11 cellular contexts compared by ENCODE assay signal in the genomic region with DNA sequence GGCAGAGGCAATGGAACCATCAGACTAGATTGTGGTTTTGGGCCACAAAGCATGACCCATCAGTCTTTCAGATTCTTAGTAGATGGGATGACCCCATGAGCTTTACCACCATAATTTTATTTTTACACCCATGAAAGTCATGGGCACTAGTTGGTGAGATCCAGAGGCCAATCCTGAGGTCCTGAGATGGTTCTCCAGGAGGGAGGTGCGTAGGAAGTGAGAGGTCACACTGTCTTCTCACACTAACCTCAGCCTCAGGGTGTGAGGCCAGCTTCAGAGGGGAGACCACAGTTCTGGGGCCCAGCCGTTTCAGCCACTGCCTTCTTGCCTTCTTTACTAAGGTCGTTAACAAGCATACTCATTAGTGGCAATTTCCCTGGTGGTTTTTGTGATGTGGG.
DNase-seq lines count a peak whose midpoint lies in the region; ATAC-seq and TF ChIP-seq lines count a peak whose summit lies in the region.
"Had no signal": no experiment of that assay in that cellular context is flagged by ENCODE, and none has a peak within 500 bp of the region (broad histone marks: within the 10 kb centered on the region; RNA-seq: fewer than 3 reads in every experiment).

No MANE protein-coding gene starts in this region.

- peaks cover 17 to 33% (median 25%) of the 10 kb centered on the region in 4 donors for H3K4me1 Mint-ChIP-seq in CD4-positive, alpha-beta memory T cell
- H3K4me1 Mint-ChIP-seq in activated T-helper 1 cell treated with anti-CD3 and anti-CD28 coated beads, Interleukin-12 subunit alpha, Interleukin-12 subunit beta, Interleukin-2, Interleukin-4 antibody, amounts not matched to agents 30 ng/mL and 10 ng/mL and 1 ng/mL, durations not matched to agents 14 hours and 24 hours and 36 hours (ENCODE audit: low read depth) = peaks cover 82% of the 10 kb centered on the region

- peak overlapping the region in 4 of 7 donors; percentile 45 to 88 (median 68) for H3K27ac Mint-ChIP-seq in CD4-positive, alpha-beta memory T cell
- H3K27ac Mint-ChIP-seq in activated T-helper 1 cell treated with anti-CD3 and anti-CD28 coated beads, Interleukin-12 subunit alpha, Interleukin-12 subunit beta, Interleukin-2, Interleukin-4 antibody, amounts not matched to agents 30 ng/mL and 10 ng/mL and 1 ng/mL, durations not matched to agents 14 hours and 24 hours and 36 hours = peak overlapping the region; percentile 89

- no peaks in the 10 kb centered on the region for H3K27me3 ChIP-seq in CD4-positive, alpha-beta memory T cell (ENCODE audit: insufficient read depth, low read length)
- H3K27me3 ChIP-seq: esophagus muscularis mucosa, tibial nerve had no signal

- peaks cover 27% of the 10 kb centered on the region for H3K4me1 ChIP-seq in CD4-positive, alpha-beta memory T cell (ENCODE audit: insufficient read depth, low read length)
- H3K4me1 ChIP-seq: esophagus muscularis mucosa, tibial nerve had no signal

- H3K9me3 ChIP-seq in CD4-positive, alpha-beta memory T cell (ENCODE audit: control insufficient read depth in 1 of 2, low read length in 2 of 2) = no peaks in the 10 kb centered on the region
- H3K9me3 ChIP-seq: esophagus muscularis mucosa had no signal

- ATAC-seq in GM19035 (IDR thresholded peaks at IDR 0.05; ENCODE audit: unreplicated experiment) = peak; percentile 35
- ATAC-seq in HG03066 (IDR thresholded peaks at IDR 0.05; ENCODE audit: low read depth, unreplicated experiment) = peak; percentile 34

- no peak for DNase-seq in CD4-positive, alpha-beta memory T cell
- DNase-seq in activated T-helper 1 cell treated with anti-CD3 and anti-CD28 coated beads, Interleukin-12 subunit alpha, Interleukin-12 subunit beta, Interleukin-2, Interleukin-4 antibody, amounts not matched to agents 30 ng/mL and 10 ng/mL and 1 ng/mL, durations not matched to agents 14 hours and 24 hours and 36 hours (ENCODE audit: low spot score) = no peak
- no peak for DNase-seq in NCI-H1930 (lab: John Stamatoyannopoulos, UW)
- no peak for DNase-seq in GM20000 (ENCODE audit: low spot score)
- no peak for DNase-seq in HEK293T (ENCODE audit: extremely low spot score)
- DNase-seq in DMS53 (lab: John Stamatoyannopoulos, UW) = no peak
- DNase-seq: islet precursor cell had no signal

- H3K36me3 Mint-ChIP-seq in CD4-positive, alpha-beta memory T cell = no peaks in the 10 kb centered on the region
- no peaks in the 10 kb centered on the region for H3K36me3 Mint-ChIP-seq in activated T-helper 1 cell treated with anti-CD3 and anti-CD28 coated beads, Interleukin-12 subunit alpha, Interleukin-12 subunit beta, Interleukin-2, Interleukin-4 antibody, amounts not matched to agents 30 ng/mL and 10 ng/mL and 1 ng/mL, durations not matched to agents 14 hours and 24 hours and 36 hours (ENCODE audit: low read depth)

- no peaks in the 10 kb centered on the region for H3K36me3 ChIP-seq in CD4-positive, alpha-beta memory T cell (ENCODE audit: insufficient read depth, low read length)
- H3K36me3 ChIP-seq: esophagus muscularis mucosa, tibial nerve had no signal

- CTCF ChIA-PET in CD4-positive, alpha-beta memory T cell (lab: Charles Lee; ENCODE audit: partially characterized antibody) = interaction anchor here (0.9 to 3.9 kb wide), 2 partner anchors 14 to 23 kb away, joined by 4 to 17 read pairs; no protein-coding TSS in a partner anchor
- CTCF ChIA-PET in HEK293T (lab: Yijun Ruan, JAX) = no interaction called here

- TF ChIP-seq CTCF in GM20000 (IDR thresholded peaks at IDR 0.05; ENCODE audit: extremely low read depth, missing control alignments) = no peak

- H3K4me3 ChIP-seq in CD4-positive, alpha-beta memory T cell (ENCODE audit: low read length in 2 of 2) = no peak overlapping the region
- H3K4me3 ChIP-seq: esophagus muscularis mucosa, tibial nerve had no signal

- intact Hi-C loops in CD4-positive, alpha-beta memory T cell (cut with micrococcal nuclease) = no loop called here
- intact Hi-C loops in activated T-helper 1 cell treated with anti-CD3 and anti-CD28 coated beads, Interleukin-12 subunit alpha, Interleukin-12 subunit beta, Interleukin-2, Interleukin-4 antibody, amounts not matched to agents 30 ng/mL and 10 ng/mL and 1 ng/mL, durations not matched to agents 14 hours and 24 hours and 36 hours (cut with micrococcal nuclease) = loop anchor here (1.0 kb wide), 2 partner anchors 15 to 103 kb away; no protein-coding TSS in a partner anchor

- H3K9me3 Mint-ChIP-seq in CD4-positive, alpha-beta memory T cell = peaks cover 0 to 2% (median 0%) of the 10 kb centered on the region in 8 donors
- H3K9me3 Mint-ChIP-seq in activated T-helper 1 cell treated with anti-CD3 and anti-CD28 coated beads, Interleukin-12 subunit alpha, Interleukin-12 subunit beta, Interleukin-2, Interleukin-4 antibody, amounts not matched to agents 30 ng/mL and 10 ng/mL and 1 ng/mL, durations not matched to agents 14 hours and 24 hours and 36 hours = peaks cover 13% of the 10 kb centered on the region

- peak overlapping the region in 1 of 8 donors; percentile 27 for H3K4me3 Mint-ChIP-seq in CD4-positive, alpha-beta memory T cell
- H3K4me3 Mint-ChIP-seq in activated T-helper 1 cell treated with anti-CD3 and anti-CD28 coated beads, Interleukin-12 subunit alpha, Interleukin-12 subunit beta, Interleukin-2, Interleukin-4 antibody, amounts not matched to agents 30 ng/mL and 10 ng/mL and 1 ng/mL, durations not matched to agents 14 hours and 24 hours and 36 hours = peak overlapping the region; percentile 19

- POLR2A ChIA-PET in CD4-positive, alpha-beta memory T cell (lab: Charles Lee; ENCODE audit: partially characterized antibody) = interaction anchor here (1.2 to 4.1 kb wide), 6 partner anchors 10 to 23 kb away, joined by 3 to 27 read pairs (median 5); no protein-coding TSS in a partner anchor
- POLR2A ChIA-PET in HEK293T (lab: Yijun Ruan, JAX) = no interaction called here

- peak overlapping the region; percentile 17 for H3K27ac ChIP-seq in CD4-positive, alpha-beta memory T cell (ENCODE audit: low read depth, low read length)
- H3K27ac ChIP-seq: esophagus muscularis mucosa, tibial nerve had no signal

- no peaks in the 10 kb centered on the region for H3K27me3 Mint-ChIP-seq in CD4-positive, alpha-beta memory T cell
- H3K27me3 Mint-ChIP-seq in activated T-helper 1 cell treated with anti-CD3 and anti-CD28 coated beads, Interleukin-12 subunit alpha, Interleukin-12 subunit beta, Interleukin-2, Interleukin-4 antibody, amounts not matched to agents 30 ng/mL and 10 ng/mL and 1 ng/mL, durations not matched to agents 14 hours and 24 hours and 36 hours (ENCODE audit: insufficient read depth) = no peaks in the 10 kb centered on the region

TF ChIP-seq in HEK293T, 16 proteins besides CTCF, POLR2A, EP300 and RAD21:
- TF ChIP-seq SUZ12 (IDR thresholded peaks at IDR 0.05) = no peak
- no peak for TF ChIP-seq NFRKB (IDR thresholded peaks at IDR 0.05)
- no peak for TF ChIP-seq ARNT (IDR thresholded peaks at IDR 0.05)
- no peak for TF ChIP-seq BHLHE40 (IDR thresholded peaks at IDR 0.05; ENCODE audit: borderline replicate concordance)
- TF ChIP-seq TARDBP (IDR thresholded peaks at IDR 0.05) = no peak
- TF ChIP-seq SP1 (IDR thresholded peaks at IDR 0.05) = no peak
- TF ChIP-seq CTBP1 (IDR thresholded peaks at IDR 0.05; ENCODE audit: borderline replicate concordance) = no peak
- TF ChIP-seq ZNF384 (IDR thresholded peaks at IDR 0.05) = no peak
- no peak for TF ChIP-seq ELF4 (IDR thresholded peaks at IDR 0.05)
- no peak for TF ChIP-seq FOXM1 (IDR thresholded peaks at IDR 0.05; ENCODE audit: borderline replicate concordance)
- TF ChIP-seq HDGF (IDR thresholded peaks at IDR 0.05; ENCODE audit: borderline replicate concordance) = no peak
- TF ChIP-seq L3MBTL2 (conservative IDR thresholded peaks at IDR 0.05) = no peak
- TF ChIP-seq, protein P1, sequence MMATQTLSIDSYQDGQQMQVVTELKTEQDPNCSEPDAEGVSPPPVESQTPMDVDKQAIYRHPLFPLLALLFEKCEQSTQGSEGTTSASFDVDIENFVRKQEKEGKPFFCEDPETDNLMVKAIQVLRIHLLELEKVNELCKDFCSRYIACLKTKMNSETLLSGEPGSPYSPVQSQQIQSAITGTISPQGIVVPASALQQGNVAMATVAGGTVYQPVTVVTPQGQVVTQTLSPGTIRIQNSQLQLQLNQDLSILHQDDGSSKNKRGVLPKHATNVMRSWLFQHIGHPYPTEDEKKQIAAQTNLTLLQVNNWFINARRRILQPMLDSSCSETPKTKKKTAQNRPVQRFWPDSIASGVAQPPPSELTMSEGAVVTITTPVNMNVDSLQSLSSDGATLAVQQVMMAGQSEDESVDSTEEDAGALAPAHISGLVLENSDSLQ (IDR thresholded peaks at IDR 0.05) = no peak
